In genomic region chr7:768881-769504, GRCh38 we compare ENCODE assay signal across 10 cellular contexts. TPM values are rescaled to one million over a fixed set of nuclear protein-coding genes. Genes with fewer than 3 reads are reported as not detected.
A peak's percentile ranks its signal among the peaks of the same experiment; 100 is the strongest.
DNase-seq lines count a peak whose midpoint lies in the region; ATAC-seq, FAIRE-seq and TF ChIP-seq lines count a peak whose summit lies in the region.
"Had no signal": no experiment of that assay in that cellular context is flagged by ENCODE, and none has a peak within 500 bp of the region (broad histone marks: within the 10 kb centered on the region; RNA-seq: fewer than 3 reads in every experiment).

No MANE protein-coding gene starts in this region.

- H3K27me3 ChIP-seq in HepG2 (ENCODE audit: control insufficient read depth in 1 of 2, insufficient read depth in 2 of 2, low read length in 2 of 2), result no peaks in the 10 kb centered on the region
- no peaks in the 10 kb centered on the region for H3K27me3 ChIP-seq in right lobe of liver
- H3K27me3 ChIP-seq in mesenchymal stem cell (ENCODE audit: control insufficient read depth in 1 of 2, insufficient read depth in 1 of 2, low read length in 2 of 2), result no peaks in the 10 kb centered on the region
- H3K27me3 ChIP-seq: BLaER1 treated with 17β-estradiol and CSF1 and Interleukin-3, amounts not matched to agents 10 nM and 100 nM had no signal

- no peak overlapping the region for H2AFZ ChIP-seq in HepG2 (ENCODE audit: low read length)
- H2AFZ ChIP-seq in mesenchymal stem cell (ENCODE audit: low read depth, low read length), result no peak overlapping the region

- peak; percentile 44; the same call in 2 of the 3 replicates for ATAC-seq in HepG2
- no peak for ATAC-seq in right lobe of liver

- POLR2A ChIA-PET in HepG2 (lab: Yijun Ruan, JAX), result no interaction called here

- TF ChIP-seq RAD21 in HepG2 (CRISPR knock-in tag; IDR thresholded peaks at IDR 0.05), result no peak

- H3K4ac ChIP-seq in mesenchymal stem cell (ENCODE audit: low read depth in 1 of 2, low read length in 2 of 2), result no peak overlapping the region

- TF ChIP-seq CTCF in HepG2 (CRISPR knock-in tag; IDR thresholded peaks at IDR 0.05), result no peak
- TF ChIP-seq CTCF in right lobe of liver (IDR thresholded peaks at IDR 0.05), result no peak

- no peak overlapping the region for H3K18ac ChIP-seq in mesenchymal stem cell (ENCODE audit: low read depth in 1 of 2, low read length in 2 of 2)

- no TSS peak for BruUV-seq in HepG2 (replicated peaks; lab: Mats Ljungman, UMichigan)

- H3K79me1 ChIP-seq in mesenchymal stem cell (replicated peaks; ENCODE audit: low read length, poor library complexity, severe bottlenecking), result peaks cover 21% of the 10 kb centered on the region

- no peak overlapping the region for H2BK5ac ChIP-seq in mesenchymal stem cell (ENCODE audit: low read depth, low read length, poor library complexity, severe bottlenecking)

- H3K27ac ChIP-seq in HepG2 (ENCODE audit: extremely low read length, insufficient read depth, low read length) (no peak overlapping the region), right lobe of liver (no peak overlapping the region), mesenchymal stem cell (ENCODE audit: low read length, poor library complexity, severe bottlenecking) (no peak overlapping the region)
- H3K27ac ChIP-seq: BLaER1 treated with 17β-estradiol and CSF1 and Interleukin-3, amounts not matched to agents 10 nM and 100 nM had no signal

- TF ChIP-seq EP300 in HepG2 (IDR thresholded peaks at IDR 0.05; ENCODE audit: low read depth in 2 of 2, low read length in 2 of 2), result no peak
- TF ChIP-seq EP300 in HepG2 (CRISPR knock-in tag; IDR thresholded peaks at IDR 0.05; ENCODE audit: borderline replicate concordance), result no peak

- H3K4me1 ChIP-seq in HepG2 (ENCODE audit: insufficient read depth, low read length) (peaks cover 8% of the 10 kb centered on the region), right lobe of liver (no peaks in the 10 kb centered on the region), mesenchymal stem cell (ENCODE audit: control insufficient read depth, insufficient read depth, low read depth, low read length) (peaks cover 55% of the 10 kb centered on the region)

- H3K23ac ChIP-seq in mesenchymal stem cell (ENCODE audit: low read length in 2 of 2), result no peak overlapping the region

- peak overlapping the region; percentile 66 for H2AK5ac ChIP-seq in mesenchymal stem cell (ENCODE audit: low read length, severe bottlenecking)

- WGBS in HepG2 (ENCODE audit: low lambda C conversion rate), result 96% methylated on average over 15 of the region's 36 CpGs
- WGBS in right lobe of liver (ENCODE audit: insufficient coverage, low coverage, low lambda C conversion rate, missing lambda C conversion rate), result 91% methylated on average over 4 of the region's 36 CpGs
- 95% methylated on average over 36 of the region's 36 CpGs for WGBS in mesenchymal stem cell

- no peak overlapping the region for H2BK15ac ChIP-seq in mesenchymal stem cell (ENCODE audit: low read depth, poor library complexity, severe bottlenecking)

- H3K14ac ChIP-seq in mesenchymal stem cell (ENCODE audit: low read length in 2 of 2), result no peak overlapping the region

- H4K20me1 ChIP-seq in HepG2 (ENCODE audit: insufficient read depth, low read length), result 0 out of 2 replicates have a peak, but pooled peaks cover 2% of the 10 kb centered on the region

- H3K4me3 ChIP-seq in HepG2 (replicated peaks in 1 of 3; ENCODE audit: insufficient read depth in 1 of 3, low read depth in 2 of 3, low read length in 3 of 3) (no peak overlapping the region), right lobe of liver (no peak overlapping the region), mesenchymal stem cell (ENCODE audit: insufficient read depth in 1 of 2, low read depth in 1 of 2, low read length in 2 of 2) (peak overlapping the region in 1 of 2 experiments; percentile 69)
- H3K4me3 ChIP-seq: BLaER1 treated with 17β-estradiol and CSF1 and Interleukin-3, amounts not matched to agents 10 nM and 100 nM had no signal

- DNase-seq in HepG2 (ENCODE audit: low spot score) (no peak), right lobe of liver (no peak), cerebellum (ENCODE audit: low spot score) (peak; percentile 63), mesenchymal stem cell (no peak), SHP77 treated with DMSO at 0.1 percent for 48 hours (lab: John Stamatoyannopoulos, UW) (no peak), OCI-M1 (lab: John Stamatoyannopoulos, UW) (no peak), AG08395 (ENCODE audit: low spot score) (no peak)
- DNase-seq in activated naive CD4-positive, alpha-beta T cell treated with anti-CD3 and anti-CD28 coated beads, Interleukin-2, amount 50 U/mL, for 16 hours, result no peak
- DNase-seq: SW 1271 had no signal

- H3K4me2 ChIP-seq in HepG2 (ENCODE audit: low read depth, low read length) (no peak overlapping the region), mesenchymal stem cell (ENCODE audit: low read length, poor library complexity, severe bottlenecking) (no peak overlapping the region)
- H3K4me2 ChIP-seq: BLaER1 treated with 17β-estradiol and CSF1 and Interleukin-3, amounts not matched to agents 10 nM and 100 nM had no signal

- FAIRE-seq in HepG2 (lab: Jason Lieb, UNC), result no peak

- H3K79me2 ChIP-seq in HepG2 (ENCODE audit: insufficient read depth, low read length), result no peaks in the 10 kb centered on the region

- in situ Hi-C loops in HepG2 (cut with HindIII; ENCODE audit: extremely low pct_ligation_motif_present, low pct_unique_long_range_greater_than_20kb), result no loop called here

- H3K9ac ChIP-seq in HepG2 (ENCODE audit: insufficient read depth, low read depth, low read length) (no peak overlapping the region), mesenchymal stem cell (ENCODE audit: low read length) (peak overlapping the region; percentile 71)
- H3K9ac ChIP-seq: BLaER1 treated with 17β-estradiol and CSF1 and Interleukin-3, amounts not matched to agents 10 nM and 100 nM had no signal

- no peak overlapping the region for H2BK12ac ChIP-seq in mesenchymal stem cell (ENCODE audit: low read length in 2 of 2)

- H3K9me3 ChIP-seq in HepG2 (ENCODE audit: low read length) (no peaks in the 10 kb centered on the region), right lobe of liver (no peaks in the 10 kb centered on the region), mesenchymal stem cell (ENCODE audit: control insufficient read depth, low read length) (no peaks in the 10 kb centered on the region)

- H4K91ac ChIP-seq in mesenchymal stem cell (ENCODE audit: low read length), result no peak overlapping the region

- CTCF ChIA-PET in HepG2 (lab: Yijun Ruan, JAX; ENCODE audit: low intra/inter-chr PET ratio, low total read pairs), result no interaction called here

- no peak overlapping the region for H4K8ac ChIP-seq in mesenchymal stem cell (ENCODE audit: low read length)

- H3K36me3 ChIP-seq in HepG2 (replicated peaks in 1 of 2; ENCODE audit: control insufficient read depth in 1 of 2, insufficient read depth in 2 of 2, low read length in 2 of 2), result peaks cover 12 to 47% of the 10 kb centered on the region in 2 experiments; a peak in 4 of 5 replicates
- peaks cover 0 to 18% (median 4%) of the 10 kb centered on the region in 4 donors for H3K36me3 ChIP-seq in right lobe of liver
- peaks cover 38 to 62% of the 10 kb centered on the region in 2 experiments for H3K36me3 ChIP-seq in mesenchymal stem cell (ENCODE audit: control insufficient read depth in 1 of 2, insufficient read depth in 2 of 2, low read depth in 1 of 2, low read length in 2 of 2)

- intact Hi-C loops in HepG2 (cut with micrococcal nuclease; ENCODE audit: unreplicated experiment), result no loop called here
- intact Hi-C loops in right lobe of liver (cut with DNase I), result loop anchor here in 1 of 2 donors (5.0 kb wide), 1 partner anchor 447 kb away; no protein-coding TSS in a partner anchor

- TF ChIP-seq POLR2A in HepG2 (IDR thresholded peaks at IDR 0.05; ENCODE audit: insufficient read depth in 1 of 2, low read depth in 2 of 2, low read length in 2 of 2), result no peak
- TF ChIP-seq POLR2A in right lobe of liver (IDR thresholded peaks at IDR 0.05), result no peak

- no peak overlapping the region for H2BK120ac ChIP-seq in mesenchymal stem cell (ENCODE audit: low read depth, low read length)

RNA-seq across cellular contexts. Expression of gene PRKAR1B, which starts 41.9 kb away (rescaled TPM):
- 28.2 and 29.2 TPM in 2 replicates for total RNA-seq in HepG2 (2016; rRNA removed; fragmentation: Illumina TruSeq; extraction: Trizol)
- 36.8 and 38.5 TPM in 2 replicates for total RNA-seq in HepG2 (2016; cell fraction: cytosol; rRNA removed; fragmentation: Illumina TruSeq; extraction: Trizol; ENCODE audit: low read depth)
- total RNA-seq in HepG2 (2016; cell fraction: insoluble cytoplasmic fraction; rRNA removed; fragmentation: Illumina TruSeq; extraction: Trizol), result 22.1 and 28.2 TPM in 2 replicates
- 16.2 and 18.2 TPM in 2 replicates for total RNA-seq in HepG2 (2016; cell fraction: membrane; rRNA removed; fragmentation: Illumina TruSeq; extraction: Trizol)
- 14.2 and 14.5 TPM in 2 replicates for total RNA-seq in HepG2 (2016; cell fraction: nucleus; rRNA removed; fragmentation: Illumina TruSeq; extraction: Trizol)
- polyA plus RNA-seq in HepG2 (2011; rRNA removed), result 7.9 and 9.0 TPM in 2 replicates
- 8.2 and 10.4 TPM in 2 replicates for polyA plus RNA-seq in HepG2 (2011; cell fraction: cytosol; rRNA removed)
- polyA plus RNA-seq in HepG2 (2011; cell fraction: nucleus; rRNA removed), result 11.2 and 11.4 TPM in 2 replicates
- polyA plus RNA-seq in HepG2 (2012), result 17.4 and 18.1 TPM in 2 replicates
- polyA plus RNA-seq in HepG2 (2016; cell fraction: cytosol; fragmentation: Illumina TruSeq; extraction: Trizol; ENCODE audit: low read depth), result 6.9 and 8.4 TPM in 2 replicates
- polyA plus RNA-seq in HepG2 (2016; cell fraction: insoluble cytoplasmic fraction; fragmentation: Illumina TruSeq; extraction: Trizol; ENCODE audit: low read depth), result 26.6 and 31.8 TPM in 2 replicates
- polyA plus RNA-seq in HepG2 (2016; cell fraction: membrane; fragmentation: Illumina TruSeq; extraction: Trizol; ENCODE audit: low read depth), result 9.5 and 9.9 TPM in 2 replicates
- 32.1 and 33.3 TPM in 2 replicates for polyA plus RNA-seq in HepG2 (2016; cell fraction: nucleus; fragmentation: Illumina TruSeq; extraction: Trizol; ENCODE audit: insufficient read depth, low read depth)
- 18.3 and 37.7 TPM in 2 replicates for polyA minus RNA-seq in HepG2 (2011; rRNA and poly(A)+ RNA removed; ENCODE audit: low replicate concordance)
- polyA minus RNA-seq in HepG2 (2011; cell fraction: cytosol; rRNA and poly(A)+ RNA removed), result 9.6 and 10.1 TPM in 2 replicates
- 8.6 and 12.4 TPM in 2 replicates for polyA minus RNA-seq in HepG2 (2011; cell fraction: nucleus; rRNA and poly(A)+ RNA removed)
- 10 to 100 TPM in 3 of 6 experiments, 1 to 10 TPM in 3; 4.7 to 20.8 (median 11.3) TPM for total RNA-seq in right lobe of liver
- 41.4 TPM for total RNA-seq in cerebellum
- 5.7 TPM for polyA plus RNA-seq in mesenchymal stem cell (2013, experiment 1 of 2)
- polyA plus RNA-seq in mesenchymal stem cell (2013, experiment 2 of 2), result 5.0 TPM

RNA-seq across cellular contexts. Expression of gene DNAAF5, which starts 42.5 kb away (rescaled TPM):
- total RNA-seq in HepG2 (2016; rRNA removed; fragmentation: Illumina TruSeq; extraction: Trizol), result 21.5 and 24.2 TPM in 2 replicates
- 9.3 and 11.4 TPM in 2 replicates for total RNA-seq in HepG2 (2016; cell fraction: cytosol; rRNA removed; fragmentation: Illumina TruSeq; extraction: Trizol; ENCODE audit: low read depth)
- total RNA-seq in HepG2 (2016; cell fraction: insoluble cytoplasmic fraction; rRNA removed; fragmentation: Illumina TruSeq; extraction: Trizol), result 21.5 and 22.4 TPM in 2 replicates
- 10.7 and 11.7 TPM in 2 replicates for total RNA-seq in HepG2 (2016; cell fraction: membrane; rRNA removed; fragmentation: Illumina TruSeq; extraction: Trizol)
- total RNA-seq in HepG2 (2016; cell fraction: nucleus; rRNA removed; fragmentation: Illumina TruSeq; extraction: Trizol), result 14.3 and 17.6 TPM in 2 replicates
- polyA plus RNA-seq in HepG2 (2011; rRNA removed), result 11.8 and 11.9 TPM in 2 replicates
- 9.1 and 16.3 TPM in 2 replicates for polyA plus RNA-seq in HepG2 (2011; cell fraction: cytosol; rRNA removed)
- polyA plus RNA-seq in HepG2 (2011; cell fraction: nucleus; rRNA removed), result 28.7 and 38.5 TPM in 2 replicates
- polyA plus RNA-seq in HepG2 (2012), result 12.3 and 13.8 TPM in 2 replicates
- polyA plus RNA-seq in HepG2 (2016; cell fraction: cytosol; fragmentation: Illumina TruSeq; extraction: Trizol; ENCODE audit: low read depth), result 2.6 and 3.4 TPM in 2 replicates
- 29.1 and 34.4 TPM in 2 replicates for polyA plus RNA-seq in HepG2 (2016; cell fraction: insoluble cytoplasmic fraction; fragmentation: Illumina TruSeq; extraction: Trizol; ENCODE audit: low read depth)
- 7.7 and 8.4 TPM in 2 replicates for polyA plus RNA-seq in HepG2 (2016; cell fraction: membrane; fragmentation: Illumina TruSeq; extraction: Trizol; ENCODE audit: low read depth)
- 31.1 and 34.8 TPM in 2 replicates for polyA plus RNA-seq in HepG2 (2016; cell fraction: nucleus; fragmentation: Illumina TruSeq; extraction: Trizol; ENCODE audit: insufficient read depth, low read depth)
- 34.6 and 56.2 TPM in 2 replicates for polyA minus RNA-seq in HepG2 (2011; rRNA and poly(A)+ RNA removed; ENCODE audit: low replicate concordance)
- polyA minus RNA-seq in HepG2 (2011; cell fraction: cytosol; rRNA and poly(A)+ RNA removed), result 16.3 and 29.9 TPM in 2 replicates
- 11.7 and 12.9 TPM in 2 replicates for polyA minus RNA-seq in HepG2 (2011; cell fraction: nucleus; rRNA and poly(A)+ RNA removed)
- total RNA-seq in right lobe of liver, result 10 to 100 TPM in 5 of 6 experiments, 1 to 10 TPM in 1; 9.5 to 22.8 (median 10.5) TPM
- total RNA-seq in cerebellum, result 13.6 TPM
- 20.2 TPM for polyA plus RNA-seq in mesenchymal stem cell (2013, experiment 1 of 2)
- polyA plus RNA-seq in mesenchymal stem cell (2013, experiment 2 of 2), result 15.3 TPM
